ENCODE assay signal across 1 cellular context in genomic region chr4:168095776-168096443, GRCh38.
TF ChIP-seq lines count a peak whose summit lies in the region.

No MANE protein-coding gene starts in this region.

TF ChIP-seq in SK-N-SH, 30 proteins besides CTCF, POLR2A, EP300 and RAD21 (continued from another document):
- TF ChIP-seq REST (IDR thresholded peaks at IDR 0.05; ENCODE audit: low read depth, low read length), result no peak
- no peak for TF ChIP-seq YY1 (IDR thresholded peaks at IDR 0.05; ENCODE audit: low read depth)
- no peak for TF ChIP-seq TAF1 (IDR thresholded peaks at IDR 0.05; ENCODE audit: borderline replicate concordance, low read depth, low read length)
- no peak for TF ChIP-seq EZH2phosphoT487 (IDR thresholded peaks at IDR 0.05; ENCODE audit: borderline replicate concordance, low read depth)
- no peak for TF ChIP-seq TCF12 (IDR thresholded peaks at IDR 0.05)
- no peak for TF ChIP-seq IRF3 (IDR thresholded peaks at IDR 0.05; ENCODE audit: low read depth, low read length)
- no peak for TF ChIP-seq FOSL2 (IDR thresholded peaks at IDR 0.05; ENCODE audit: borderline replicate concordance, low read depth)
- TF ChIP-seq TEAD4 (IDR thresholded peaks at IDR 0.05; ENCODE audit: borderline replicate concordance, insufficient read depth), result no peak
- no peak for TF ChIP-seq MEF2A (IDR thresholded peaks at IDR 0.05; ENCODE audit: borderline replicate concordance, low read depth)
- no peak for TF ChIP-seq GATA2 (CRISPR knock-in tag; IDR thresholded peaks at IDR 0.05)
